8 cellular contexts compared by ENCODE assay signal in genomic region chr3:33074217-33075067, GRCh38. TPM values are rescaled to one million over a fixed set of nuclear protein-coding genes. Genes with fewer than 3 reads are reported as not detected.
DNase-seq lines count a peak whose midpoint lies in the region; ATAC-seq, FAIRE-seq and TF ChIP-seq lines count a peak whose summit lies in the region.

No MANE protein-coding gene starts in this region.

- TF ChIP-seq EP300 in A549 (IDR thresholded peaks at IDR 0.05), result no peak

- H3K79me2 ChIP-seq in SU-DHL-6 (ENCODE audit: insufficient read depth, low read length), result no peaks in the 10 kb centered on the region; the same call in 1 of the 2 replicates

- FAIRE-seq in A549 (lab: Jason Lieb, UNC), result no peak

- in situ Hi-C loops in GM13977 (cut with MboI; ENCODE audit: low pct_unique_long_range_greater_than_20kb, low sequenced_read_pairs, unreplicated experiment), result loop anchor here (5.0 to 25.0 kb wide), 2 partner anchors 122 to 362 kb away; partner anchors contain the start of gene CCR4

- H3K9me2 ChIP-seq in SU-DHL-6 (replicated peaks; ENCODE audit: insufficient read depth, low read length), result no peaks in the 10 kb centered on the region

- TF ChIP-seq CTCF in A549 (IDR thresholded peaks at IDR 0.05), result peak; percentile 82
- TF ChIP-seq CTCF in GM13977 (IDR thresholded peaks at IDR 0.05; ENCODE audit: extremely low read depth, insufficient read depth, missing control alignments), result peak; percentile 93
- peak; percentile 93 for TF ChIP-seq CTCF in LNCaP clone FGC (IDR thresholded peaks at IDR 0.05; ENCODE audit: control insufficient read depth, extremely low read depth, insufficient read depth)
- peak; percentile 93 for TF ChIP-seq CTCF in SU-DHL-6 (IDR thresholded peaks at IDR 0.05; ENCODE audit: insufficient read depth, low read length, poor library complexity, severe bottlenecking)
- peak; percentile 63 to 86 (median 76) for TF ChIP-seq CTCF in heart left ventricle (IDR thresholded peaks at IDR 0.05)

- TF ChIP-seq POLR2A in A549 (IDR thresholded peaks at IDR 0.05; ENCODE audit: low read length), result no peak
- no peak for TF ChIP-seq POLR2A in heart left ventricle (IDR thresholded peaks at IDR 0.05)

- no peak overlapping the region for H2AFZ ChIP-seq in SU-DHL-6 (ENCODE audit: low read depth, low read length, severe bottlenecking)

- 60% methylated on average over 13 of the region's 13 CpGs for WGBS in A549 (ENCODE audit: missing lambda C conversion rate)
- WGBS in heart left ventricle, 4 donors, result 59 to 68% (median 65%) methylated on average over 13 of the region's 13 CpGs

- CTCF ChIA-PET in A549 (lab: Yijun Ruan, JAX), result interaction anchor here (0.6 to 7.2 kb wide), 45 partner anchors 11 to 716 kb away, joined by 3 to 57 read pairs (median 4); partner anchors contain the start of gene CCR4

- H3K4me2 ChIP-seq in A549 (no peak overlapping the region), SU-DHL-6 (ENCODE audit: low read depth, low read length, poor library complexity, severe bottlenecking) (no peak overlapping the region)

- POLR2A ChIA-PET in A549 (lab: Yijun Ruan, JAX), result interaction anchor here (0.7 kb wide), 1 partner anchor 427 kb away, joined by 3 read pairs; no protein-coding TSS in a partner anchor

- H3K9ac ChIP-seq in SU-DHL-6 (ENCODE audit: low read length), result no peak overlapping the region

- H3K27ac ChIP-seq in A549, result no peak overlapping the region
- no peak overlapping the region for H3K27ac ChIP-seq in SU-DHL-6 (ENCODE audit: low read depth, low read length)
- no peak overlapping the region for H3K27ac ChIP-seq in heart left ventricle

- intact Hi-C loops in heart left ventricle (cut with DNase I), result loop anchor here in 9 of 10 donors (1.0 to 10.0 kb wide), 5 partner anchors 120 to 128 kb away; partner anchors contain the start of gene CCR4 (in 2 of the 9)

- peak; percentile 85 to 94; a peak in 5 of 6 replicates for ATAC-seq in A549
- ATAC-seq in heart left ventricle, result peak in 3 of 4 donors; percentile 62 to 75 (median 68)
- ATAC-seq in HG02610 (IDR thresholded peaks at IDR 0.05; ENCODE audit: unreplicated experiment), result no peak

- peak; percentile 76 to 93 for DNase-seq in A549 (ENCODE audit: low read depth in 1 of 2, low spot score in 1 of 2)
- DNase-seq in GM13977 (ENCODE audit: low spot score), result peak; percentile 79
- peak; percentile 26 for DNase-seq in LNCaP clone FGC (ENCODE audit: low read depth)
- DNase-seq in activated naive CD8-positive, alpha-beta T cell treated with anti-CD3 and anti-CD28 coated beads, Interleukin-2, amount 50 U/mL, for 16 hours (ENCODE audit: low read depth, low spot score), result peak; percentile 51
- DNase-seq in heart left ventricle, result peak in 4 of 5 donors; percentile 37 to 51 (median 44)
- peak; percentile 53 for DNase-seq in putamen (ENCODE audit: low spot score)

- no peaks in the 10 kb centered on the region for H3K36me3 ChIP-seq in SU-DHL-6 (ENCODE audit: low read length)
- peaks cover 0 to 43% (median 26%) of the 10 kb centered on the region in 9 donors for H3K36me3 ChIP-seq in heart left ventricle

- H3K9me3 ChIP-seq in A549 (no peaks in the 10 kb centered on the region), SU-DHL-6 (ENCODE audit: insufficient read depth, low read length) (no peaks in the 10 kb centered on the region), heart left ventricle (no peaks in the 10 kb centered on the region)

- no peaks in the 10 kb centered on the region for H3F3A ChIP-seq in SU-DHL-6 (ENCODE audit: insufficient read depth)

- H3K4me1 ChIP-seq in A549 (peaks cover 5% of the 10 kb centered on the region; the same call in 1 of the 3 replicates), heart left ventricle (peaks cover 0 to 16% (median 0%) of the 10 kb centered on the region in 12 donors)

- H4K20me1 ChIP-seq in SU-DHL-6 (ENCODE audit: low read depth, low read length), result no peaks in the 10 kb centered on the region

- H3K4me3 ChIP-seq in A549 (no peak overlapping the region), LNCaP clone FGC (ENCODE audit: low read depth, low read length) (no peak overlapping the region), SU-DHL-6 (ENCODE audit: insufficient read depth, low read length, poor library complexity, severe bottlenecking) (no peak overlapping the region), heart left ventricle (no peak overlapping the region)

- no peaks in the 10 kb centered on the region for H3K27me3 ChIP-seq in SU-DHL-6 (ENCODE audit: low read length)
- no peaks in the 10 kb centered on the region for H3K27me3 ChIP-seq in heart left ventricle

- peak; percentile 67 to 75 for TF ChIP-seq RAD21 in A549 (conservative IDR thresholded peaks at IDR 0.05 in 1 of 2, IDR thresholded peaks at IDR 0.05 in 1 of 2)

TF ChIP-seq in A549, 52 proteins besides CTCF, POLR2A, EP300 and RAD21:
- TF ChIP-seq ZC3H11A (IDR thresholded peaks at IDR 0.05) (no peak), FOSB (CRISPR knock-in tag; IDR thresholded peaks at IDR 0.05) (no peak), ESRRA (IDR thresholded peaks at IDR 0.05; ENCODE audit: borderline replicate concordance, low read length) (no peak), EHF (CRISPR knock-in tag; IDR thresholded peaks at IDR 0.05) (no peak), SMC3 (IDR thresholded peaks at IDR 0.05) (peak; percentile 80), MYC (IDR thresholded peaks at IDR 0.05; ENCODE audit: borderline replicate concordance, low read length) (no peak)

RNA-seq across cellular contexts. Expression of gene GLB1, which starts 22.5 kb away (rescaled TPM):
- polyA plus RNA-seq in A549 (2011; rRNA removed), result 90.4 and 101 TPM in 2 replicates
- 33.7 and 43.9 TPM in 2 replicates for polyA plus RNA-seq in A549 (2012; cell fraction: cytosol; rRNA removed)
- polyA plus RNA-seq in A549 (2012; cell fraction: nucleus; rRNA removed), result 64.9 and 83.8 TPM in 2 replicates
- 44.3 to 53.3 TPM (median 51.7 TPM) in 3 replicates for polyA plus RNA-seq in A549 (2017; fragmentation: RNase III; extraction: RNeasy Plus Mini Kit Qiagen cat#74134 plus additional on column Dnase treatment)
- 71.1 and 74.4 TPM in 2 replicates for polyA minus RNA-seq in A549 (2011; rRNA and poly(A)+ RNA removed)
- 10 to 100 TPM; 19.2 to 54.3 (median 23.2) TPM for total RNA-seq in heart left ventricle
- polyA plus RNA-seq in heart left ventricle, result 10 to 100 TPM in 1 of 2 donors, 1 to 10 TPM in 1; 5.2 to 16.9 TPM

RNA-seq across cellular contexts. Expression of gene TMPPE, which starts 22.5 kb away (rescaled TPM):
- 2.4 and 2.5 TPM in 2 replicates for polyA plus RNA-seq in A549 (2011; rRNA removed)
- 1.4 and 1.6 TPM in 2 replicates for polyA plus RNA-seq in A549 (2012; cell fraction: cytosol; rRNA removed)
- 2.2 and 2.9 TPM in 2 replicates for polyA plus RNA-seq in A549 (2012; cell fraction: nucleus; rRNA removed)
- polyA plus RNA-seq in A549 (2017; fragmentation: RNase III; extraction: RNeasy Plus Mini Kit Qiagen cat#74134 plus additional on column Dnase treatment), result 1.0 to 1.3 TPM (median 1.1 TPM) in 3 replicates
- 9.3 and 11.3 TPM in 2 replicates for polyA minus RNA-seq in A549 (2011; rRNA and poly(A)+ RNA removed)
- 1 to 10 TPM; 3.7 to 9.3 (median 5.7) TPM for total RNA-seq in heart left ventricle
- 1 to 10 TPM in 1 of 2 donors, under 1 TPM in 1; 0.61 to 2.1 TPM for polyA plus RNA-seq in heart left ventricle

RNA-seq across cellular contexts. Expression of gene CRTAP, which starts 39.4 kb away (rescaled TPM):
- 355 and 384 TPM in 2 replicates for polyA plus RNA-seq in A549 (2011; rRNA removed)
- 141 and 207 TPM in 2 replicates for polyA plus RNA-seq in A549 (2012; cell fraction: cytosol; rRNA removed)
- 73.1 and 74.0 TPM in 2 replicates for polyA plus RNA-seq in A549 (2012; cell fraction: nucleus; rRNA removed)
- 173 to 185 TPM (median 181 TPM) in 3 replicates for polyA plus RNA-seq in A549 (2017; fragmentation: RNase III; extraction: RNeasy Plus Mini Kit Qiagen cat#74134 plus additional on column Dnase treatment)
- polyA minus RNA-seq in A549 (2011; rRNA and poly(A)+ RNA removed), result 135 and 148 TPM in 2 replicates
- 100 to 1,000 TPM in 4 of 9 donors, 10 to 100 TPM in 5; 62.6 to 148 (median 92.7) TPM for total RNA-seq in heart left ventricle
- polyA plus RNA-seq in heart left ventricle, result 10 to 100 TPM; 16.1 to 64.4 TPM

Comparison
In these comparisons a context has a peak if more than half of its experiments do, and no peak if none do; other contexts are left out.
1. DNase-seq: peak in every context shown above with its lines; median percentile 84 in A549; 79 in GM13977; 53 in putamen; 51 in activated naive CD8-positive, alpha-beta T cell treated with anti-CD3 and anti-CD28 coated beads, Interleukin-2, amount 50 U/mL, for 16 hours; 44 in heart left ventricle; 26 in LNCaP clone FGC.